In genomic region chr17:33109331-33110072, GRCh38 we compare ENCODE assay signal across 34 cellular contexts.
"Had no signal": no experiment of that assay in that cellular context is flagged by ENCODE, and none has a peak within 500 bp of the region (broad histone marks: within the 10 kb centered on the region; RNA-seq: fewer than 3 reads in every experiment).

No MANE protein-coding gene starts in this region.

- DNase-seq: activated B cell treated with CpG ODN at 0.5 μM for 24 hours; activated CD4-positive, alpha-beta memory T cell treated with anti-CD3 and anti-CD28 coated beads for 36 hours; activated CD4-positive, alpha-beta T cell treated with anti-CD3 and anti-CD28 coated beads for 4 hours; activated CD4-positive, alpha-beta T cell treated with anti-CD3 and anti-CD28 coated beads, Interleukin-2, amount 50 U/mL, for 1 hour; activated CD4-positive, CD25-positive, alpha-beta regulatory T cell treated with anti-CD3 and anti-CD28 coated beads, Interleukin-2, amount 50 U/mL, for 72 hours; activated CD8-positive, alpha-beta memory T cell treated with anti-CD3 and anti-CD28 coated beads, Interleukin-2, amount 50 U/mL, for 4 hours; activated gamma-delta T cell treated with Interleukin-2 at 50 U/mL for 16 hours; activated naive CD4-positive, alpha-beta T cell treated with anti-CD3 and anti-CD28 coated beads for 36 hours; activated T-cell treated with anti-CD3 and anti-CD28 coated beads for 4 hours; activated T-cell treated with anti-CD3 and anti-CD28 coated beads, Interleukin-2, amount 50 U/mL, for 4 hours; adrenal gland; body of pancreas; caudate nucleus; cerebellar nuclear complex; Kasumi-1; MM.1S; MV-4-11; NCI-H1092; NCI-H146; NCI-H187 treated with DMSO at 0.1 percent for 48 hours; NCI-H2081; NCI-H2171 treated with DMSO at 0.1 percent for 48 hours; NCI-H226; NCI-H524 treated with DMSO at 0.1 percent for 48 hours; RPMI8226; SHP77 treated with DMSO at 0.1 percent for 48 hours; SK-N-SH; T-cell; T-helper 2 cell; T-helper 9 cell had no signal

- H3K27me3 ChIP-seq: adrenal gland, body of pancreas, breast epithelium, SJSA1 had no signal

- H3K4me3 ChIP-seq: adrenal gland, body of pancreas, breast epithelium, SJSA1 had no signal

- H3K9me2 ChIP-seq: SK-N-SH had no signal

- H3K9ac ChIP-seq: SK-N-SH had no signal

- H3K27ac ChIP-seq: adrenal gland, body of pancreas, breast epithelium, SJSA1, VCaP had no signal

- H3K36me3 ChIP-seq: adrenal gland, breast epithelium, SJSA1 had no signal

- H3K9me3 ChIP-seq: adrenal gland, body of pancreas, SJSA1, SK-N-SH had no signal

- FAIRE-seq: astrocyte had no signal

- H3K4me1 ChIP-seq: adrenal gland, body of pancreas, SJSA1 had no signal

- H3K4me2 ChIP-seq: SK-N-SH had no signal
